In genomic region chr4:99087887-99088484, GRCh38 we compare ENCODE assay signal across 8 cellular contexts. TPM values are rescaled to one million over a fixed set of nuclear protein-coding genes. Genes with fewer than 3 reads are reported as not detected.
DNase-seq lines count a peak whose midpoint lies in the region; ATAC-seq, FAIRE-seq and TF ChIP-seq lines count a peak whose summit lies in the region.

No MANE protein-coding gene starts in this region.

- H4K5ac ChIP-seq in H1 (ENCODE audit: insufficient read length, low read depth, low read length) = peak overlapping the region; percentile 65

- H3K23me2 ChIP-seq in H1 (ENCODE audit: low read depth, low read length) = peaks cover 7% of the 10 kb centered on the region

- H3K4me1 Mint-ChIP-seq in T-helper 1 cell treated with Interleukin-12 subunit alpha and Interleukin-12 subunit beta and Interleukin-4 antibody, amounts not matched to agents 30 μg/mL and 1 μg/mL, for 36 hours (ENCODE audit: low read depth) = peaks cover 26% of the 10 kb centered on the region

- H3K79me1 ChIP-seq in H1 (ENCODE audit: low read depth, low read length) = peaks cover 2% of the 10 kb centered on the region; the same call in 1 of the 2 replicates

- POLR2A ChIA-PET in H1 (lab: Charles Lee; ENCODE audit: partially characterized antibody) = interaction anchor here (0.6 to 2.1 kb wide), 31 partner anchors 10 to 863 kb away, joined by 3 to 17 read pairs (median 4); partner anchors contain the start of genes EIF4E, H2AZ1, METAP1 and TRMT10A

- H3K27ac ChIP-seq in H1 (ENCODE audit: low read depth, low read length) = peak overlapping the region; percentile 93; the same call in 1 of the 2 replicates
- peak overlapping the region; percentile 91 to 99 for H3K27ac ChIP-seq in lung (ENCODE audit: low read depth in 1 of 2, low read length in 1 of 2)
- peak overlapping the region; percentile 96 for H3K27ac ChIP-seq in subcutaneous abdominal adipose tissue (ENCODE audit: low read depth, low read length)

- H2AFZ ChIP-seq in H1 (ENCODE audit: low read length) = no peak overlapping the region

- no peak overlapping the region for H2BK20ac ChIP-seq in H1 (ENCODE audit: low read length)

- H3K9me3 ChIP-seq in H1 (ENCODE audit: insufficient read depth in 2 of 2, low read depth in 1 of 2, low read length in 1 of 2) (no peaks in the 10 kb centered on the region), lung (ENCODE audit: control insufficient read depth in 2 of 2, insufficient read depth in 1 of 2, low read length in 1 of 2) (no peaks in the 10 kb centered on the region), subcutaneous abdominal adipose tissue (ENCODE audit: control insufficient read depth in 5 of 5, low read length in 5 of 5) (no peaks in the 10 kb centered on the region)

- peaks cover 22% of the 10 kb centered on the region for H3K36me3 Mint-ChIP-seq in T-helper 1 cell treated with Interleukin-12 subunit alpha and Interleukin-12 subunit beta and Interleukin-4 antibody, amounts not matched to agents 30 μg/mL and 1 μg/mL, for 36 hours (ENCODE audit: low read depth)

- peak overlapping the region; percentile 96 for H3K56ac ChIP-seq in H1 (replicated peaks; ENCODE audit: insufficient read length, low read depth, low read length)

- peaks cover 4% of the 10 kb centered on the region for H3K27me3 Mint-ChIP-seq in T-helper 1 cell treated with Interleukin-12 subunit alpha and Interleukin-12 subunit beta and Interleukin-4 antibody, amounts not matched to agents 30 μg/mL and 1 μg/mL, for 36 hours (ENCODE audit: low read depth)

- DNase-seq in NCI-H510A (lab: John Stamatoyannopoulos, UW) (peak; percentile 9), NCI-H510A treated with DMSO at 0.1 percent for 48 hours (lab: John Stamatoyannopoulos, UW) (no peak), HuH-7 (ENCODE audit: low spot score) (peak; percentile 14), H1 (ENCODE audit: low read depth in 1 of 2, low spot score in 2 of 2) (no peak), lung (ENCODE audit: low spot score) (peak; percentile 68)

- TF ChIP-seq EP300 in H1 (IDR thresholded peaks at IDR 0.05; ENCODE audit: borderline replicate concordance in 1 of 2, low read depth in 2 of 2, low read length in 2 of 2) = no peak

- H3K9me3 Mint-ChIP-seq in T-helper 1 cell treated with Interleukin-12 subunit alpha and Interleukin-12 subunit beta and Interleukin-4 antibody, amounts not matched to agents 30 μg/mL and 1 μg/mL, for 36 hours = no peaks in the 10 kb centered on the region

- H3K23ac ChIP-seq in H1 (ENCODE audit: insufficient read length) = no peak overlapping the region

- H3K27ac Mint-ChIP-seq in T-helper 1 cell treated with Interleukin-12 subunit alpha and Interleukin-12 subunit beta and Interleukin-4 antibody, amounts not matched to agents 30 μg/mL and 1 μg/mL, for 36 hours = peak overlapping the region; percentile 95

- H3K14ac ChIP-seq in H1 (ENCODE audit: insufficient read length) = no peak overlapping the region

- FAIRE-seq in H1 (lab: Jason Lieb, UNC) = no peak

- no peak overlapping the region for H2AK5ac ChIP-seq in H1 (ENCODE audit: low read depth, low read length)

- H3K4me1 ChIP-seq in H1 (replicated peaks in 1 of 4; ENCODE audit: control insufficient read depth in 3 of 4, insufficient read depth in 4 of 4, low read length in 3 of 4) (peaks cover 0 to 4% (median 1%) of the 10 kb centered on the region in 4 experiments; a peak in 1 of 7 replicates), lung (ENCODE audit: control insufficient read depth in 2 of 2, insufficient read depth in 2 of 2, low read length in 2 of 2) (peaks cover 8% of the 10 kb centered on the region in 2 donors), subcutaneous abdominal adipose tissue (ENCODE audit: control insufficient read depth in 5 of 5, insufficient read depth in 5 of 5, low read length in 5 of 5) (peaks cover 2 to 52% (median 34%) of the 10 kb centered on the region in 5 donors)

- H4K91ac ChIP-seq in H1 (replicated peaks; ENCODE audit: insufficient read length, low read length) = peak overlapping the region; percentile 60

- ATAC-seq in GM21619 (IDR thresholded peaks at IDR 0.05; ENCODE audit: unreplicated experiment) (peak; percentile 9), lung (ENCODE audit: insufficient read depth, low FRiP score) (peak; percentile 35)

- H3K36me3 ChIP-seq in H1 (ENCODE audit: control insufficient read depth in 2 of 4, insufficient read depth in 4 of 4, low read length in 3 of 4) = peaks cover 4 to 28% (median 21%) of the 10 kb centered on the region in 4 experiments; a peak in 7 of 8 replicates
- peaks cover 6 to 15% of the 10 kb centered on the region in 2 donors for H3K36me3 ChIP-seq in lung (ENCODE audit: control insufficient read depth in 2 of 2, insufficient read depth in 2 of 2, low read length in 2 of 2)
- H3K36me3 ChIP-seq in subcutaneous abdominal adipose tissue (ENCODE audit: control insufficient read depth in 5 of 5, insufficient read depth in 5 of 5, low read length in 5 of 5) = peaks cover 17 to 26% (median 20%) of the 10 kb centered on the region in 5 donors

- peak overlapping the region; percentile 70 to 79 for H3K4me2 ChIP-seq in H1 (ENCODE audit: insufficient read depth in 1 of 2, low read depth in 2 of 2, low read length in 2 of 2)

- H3K4ac ChIP-seq in H1 (replicated peaks; ENCODE audit: insufficient read length, low read depth, low read length) = no peak overlapping the region

- H4K8ac ChIP-seq in H1 (ENCODE audit: extremely low read depth, insufficient read depth, low read length) = peak overlapping the region; percentile 98; the same call in 1 of the 2 replicates

- H3K18ac ChIP-seq in H1 (ENCODE audit: extremely low read depth, low read length) = peak overlapping the region; percentile 10

- H2BK15ac ChIP-seq in H1 (ENCODE audit: low read length) = no peak overlapping the region

- H2BK12ac ChIP-seq in H1 (ENCODE audit: low read depth, low read length) = no peak overlapping the region

- no peak for TF ChIP-seq RAD21 in H1 (IDR thresholded peaks at IDR 0.05 in 1 of 2, conservative IDR thresholded peaks at IDR 0.05 in 1 of 2; ENCODE audit: low read depth in 2 of 2, low read length in 2 of 2)

- peak overlapping the region; percentile 91 for H2BK5ac ChIP-seq in H1 (ENCODE audit: low read depth, low read length)

- H3K4me3 ChIP-seq in H1 (ENCODE audit: extremely low read depth in 1 of 4, insufficient read depth in 2 of 4, low read depth in 3 of 4, low read length in 4 of 4) = peak overlapping the region; percentile 63 to 94 (median 82)
- peak overlapping the region; percentile 93 for H3K4me3 ChIP-seq in lung
- H3K4me3 ChIP-seq in subcutaneous abdominal adipose tissue (ENCODE audit: low read depth in 1 of 5, low read length in 5 of 5) = peak overlapping the region; percentile 88 to 98 (median 94)

- no peak overlapping the region for H2BK120ac ChIP-seq in H1 (replicated peaks; ENCODE audit: low read depth, low read length)

- H3K9ac ChIP-seq in H1 (replicated peaks in 1 of 4; ENCODE audit: extremely low read depth in 1 of 4, low read depth in 3 of 4, low read length in 3 of 4) (peak overlapping the region; percentile 64 to 97 (median 93)), subcutaneous abdominal adipose tissue (ENCODE audit: low read length in 5 of 5) (peak overlapping the region; percentile 8 to 93 (median 88))

- WGBS in H1 (ENCODE audit: extremely low coverage in 1 of 2, insufficient coverage in 1 of 2, insufficient read length in 1 of 2, insufficient replicate concordance in 2 of 2, low coverage in 1 of 2, low lambda C conversion rate in 2 of 2, missing lambda C conversion rate in 1 of 2), 2 experiments = 2% methylated on average over 14 of the region's 18 CpGs; no CpG with 5 or more reads in 1 of the 2 experiments
- WGBS in lung, 2 donors = 6 to 8% methylated on average over 18 of the region's 18 CpGs

- CTCF ChIA-PET in H1 (lab: Charles Lee; ENCODE audit: partially characterized antibody) = interaction anchor here (0.7 to 1.9 kb wide), 7 partner anchors 19 to 504 kb away, joined by 3 to 8 read pairs (median 5); no protein-coding TSS in a partner anchor

- H3K4me3 Mint-ChIP-seq in T-helper 1 cell treated with Interleukin-12 subunit alpha and Interleukin-12 subunit beta and Interleukin-4 antibody, amounts not matched to agents 30 μg/mL and 1 μg/mL, for 36 hours = peak overlapping the region; percentile 94

- no peak; a peak in 2 of 3 replicates for TF ChIP-seq POLR2A in H1 (IDR thresholded peaks at IDR 0.05; ENCODE audit: control extremely low read depth in 1 of 2, low read depth in 2 of 2, low read length in 2 of 2)

- TF ChIP-seq CTCF in H1 (IDR thresholded peaks at IDR 0.05; ENCODE audit: control extremely low read depth in 1 of 3, insufficient read depth in 1 of 3, low read depth in 1 of 3, low read length in 3 of 3) (no peak), lung (IDR thresholded peaks at IDR 0.05; ENCODE audit: control extremely low read depth, extremely low read depth) (no peak)

- peaks cover 7 to 57% of the 10 kb centered on the region in 2 experiments; a peak in 3 of 4 replicates for H3K79me2 ChIP-seq in H1 (ENCODE audit: control insufficient read depth in 1 of 2, insufficient read depth in 2 of 2, low read length in 2 of 2)

- peaks cover 2% of the 10 kb centered on the region in 2 experiments for H4K20me1 ChIP-seq in H1 (replicated peaks in 1 of 2; ENCODE audit: control insufficient read depth in 1 of 2, insufficient read depth in 2 of 2, low read length in 2 of 2)

- H3K27me3 ChIP-seq in H1 (replicated peaks in 1 of 4; ENCODE audit: control insufficient read depth in 3 of 4, extremely low read depth in 1 of 4, insufficient read depth in 3 of 4, low read length in 3 of 4) (no peaks in the 10 kb centered on the region), lung (ENCODE audit: control insufficient read depth, insufficient read depth) (no peaks in the 10 kb centered on the region), subcutaneous abdominal adipose tissue (ENCODE audit: control insufficient read depth in 5 of 5, insufficient read depth in 4 of 5, low read length in 5 of 5) (no peaks in the 10 kb centered on the region)

RNA-seq across cellular contexts. Expression of gene ADH5, which starts 0.6 kb away (rescaled TPM):
- 322 and 327 TPM in 2 replicates for total RNA-seq in H1 (2021; fragmentation: NEBNext Ultra II Directional; extraction: Animal tissue kit (Norgen Biotek cat#: 25700))
- polyA plus RNA-seq in H1 (2011; rRNA removed) = 139 and 223 TPM in 2 replicates
- 264 TPM for polyA plus RNA-seq in H1 (2011; cell fraction: cytosol; rRNA removed)
- 67.1 TPM for polyA plus RNA-seq in H1 (2011; cell fraction: nucleus; rRNA removed)
- 336 to 371 TPM (median 347 TPM) in 4 replicates for polyA plus RNA-seq in H1 (2012, experiment 1 of 2)
- 107 TPM for polyA plus RNA-seq in H1 (2012, experiment 2 of 2)
- polyA plus RNA-seq in H1 (2013, experiment 1 of 2) = 165 TPM
- 165 TPM for polyA plus RNA-seq in H1 (2013, experiment 2 of 2)
- 227 and 282 TPM in 2 replicates for polyA minus RNA-seq in H1 (2011; rRNA and poly(A)+ RNA removed)
- 105 TPM for polyA minus RNA-seq in H1 (2011; cell fraction: cytosol; rRNA and poly(A)+ RNA removed)
- polyA minus RNA-seq in H1 (2011; cell fraction: nucleus; rRNA and poly(A)+ RNA removed) = 108 TPM
- total RNA-seq in lung = 100 to 1,000 TPM; 114 to 143 TPM
- 100 to 1,000 TPM in 1 of 2 donors, 10 to 100 TPM in 1; 83.7 to 140 TPM for polyA plus RNA-seq in lung

RNA-seq across cellular contexts. Expression of gene ADH4, which starts 56.1 kb away (rescaled TPM):
- not detected in 2 replicates for total RNA-seq in H1 (2021; fragmentation: NEBNext Ultra II Directional; extraction: Animal tissue kit (Norgen Biotek cat#: 25700))
- polyA plus RNA-seq in H1 (2011; rRNA removed) (not detected in 2 replicates), lung (under 1 TPM; 0.12 to 0.16 TPM)
- polyA plus RNA-seq in H1 (2011; cell fraction: cytosol; rRNA removed) = not detected
- polyA plus RNA-seq in H1 (2011; cell fraction: nucleus; rRNA removed) = not detected
- polyA plus RNA-seq in H1 (2012, experiment 1 of 2) = not detected in 4 replicates
- not detected for polyA plus RNA-seq in H1 (2012, experiment 2 of 2)
- not detected for polyA plus RNA-seq in H1 (2013, experiment 1 of 2)
- polyA plus RNA-seq in H1 (2013, experiment 2 of 2) = not detected
- polyA minus RNA-seq in H1 (2011; rRNA and poly(A)+ RNA removed) = not detected in 2 replicates
- polyA minus RNA-seq in H1 (2011; cell fraction: cytosol; rRNA and poly(A)+ RNA removed) = not detected
- not detected for polyA minus RNA-seq in H1 (2011; cell fraction: nucleus; rRNA and poly(A)+ RNA removed)
- total RNA-seq in lung = under 1 TPM; 0.18 to 0.68 TPM

Comparison
In these comparisons a context has a peak if more than half of its experiments do, and no peak if none do; other contexts are left out.
1. DNase-seq: peak in NCI-H510A (single experiment), HuH-7 (single experiment) and lung (single experiment); none in NCI-H510A treated with DMSO at 0.1 percent for 48 hours (single experiment) and H1 (0 of 2).
2. Peak in every context shown above with its lines, with median percentiles within 50 percentile points of each other: H3K27ac ChIP-seq and H3K4me3 ChIP-seq.